Comparison of ENCODE assay signal across 26 cellular contexts in the genomic region with DNA sequence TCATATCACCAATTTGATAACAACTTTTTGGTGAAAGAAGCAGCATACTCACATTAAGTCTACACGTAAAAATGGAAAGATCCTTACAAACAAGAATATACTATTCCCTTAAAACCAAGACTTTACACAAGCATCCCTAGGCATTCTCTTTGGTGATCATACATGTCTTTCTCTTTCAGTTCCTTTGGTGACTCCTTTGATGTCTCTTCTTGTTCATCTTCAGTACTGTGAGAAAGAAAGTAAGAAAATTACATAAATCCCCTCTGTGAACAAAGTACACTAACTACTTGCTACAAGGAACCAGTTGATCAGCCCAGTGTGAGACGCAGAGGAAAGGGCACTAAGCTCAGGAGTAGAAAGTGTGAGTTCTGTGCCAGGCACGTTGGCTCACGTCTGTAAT.
"Had no signal": no experiment of that assay in that cellular context is flagged by ENCODE, and none has a peak within 500 bp of the region (broad histone marks: within the 10 kb centered on the region; RNA-seq: fewer than 3 reads in every experiment).

No MANE protein-coding gene starts in this region.

- ATAC-seq: effector memory CD8-positive, alpha-beta T cell; esophagus mucosa; gastrocnemius medialis; heart right ventricle; left cardiac atrium; left lung; left ventricle myocardium superior; lower lobe of right lung; mucosa of descending colon had no signal

- H3K4me3 ChIP-seq: coronary artery, esophagus squamous epithelium, gastrocnemius medialis, heart right ventricle, left lung, lower lobe of right lung, mucosa of descending colon had no signal

- DNase-seq: effector CD8-positive, alpha-beta T cell; effector memory CD8-positive, alpha-beta T cell; endodermal cell; erythroblast; esophagus squamous epithelium; foreskin fibroblast; foreskin melanocyte; gastrocnemius medialis; glutamatergic neuron; head of caudate nucleus; heart right ventricle; hippocampal formation; left cardiac atrium; left lung; left ventricle myocardium superior; lower lobe of right lung; mesenchymal stem cell; mucosa of descending colon; naive B cell had no signal

- H3K36me3 ChIP-seq: esophagus squamous epithelium, gastrocnemius medialis, heart right ventricle, left lung, lower lobe of right lung had no signal

- H3K4me1 ChIP-seq: gastrocnemius medialis, lower lobe of right lung had no signal

- H3K27ac ChIP-seq: coronary artery, epithelial cell of prostate, esophagus squamous epithelium, gastrocnemius medialis, heart right ventricle, left lung, lower lobe of right lung had no signal

- FAIRE-seq: colon, endometrium, islet of Langerhans, keratinocyte had no signal

- H3K27me3 ChIP-seq: gastrocnemius medialis, heart right ventricle, left lung had no signal

- H3K9me3 ChIP-seq: esophagus squamous epithelium, gastrocnemius medialis, heart right ventricle, left lung, lower lobe of right lung, mucosa of descending colon had no signal
